In the genomic region with DNA sequence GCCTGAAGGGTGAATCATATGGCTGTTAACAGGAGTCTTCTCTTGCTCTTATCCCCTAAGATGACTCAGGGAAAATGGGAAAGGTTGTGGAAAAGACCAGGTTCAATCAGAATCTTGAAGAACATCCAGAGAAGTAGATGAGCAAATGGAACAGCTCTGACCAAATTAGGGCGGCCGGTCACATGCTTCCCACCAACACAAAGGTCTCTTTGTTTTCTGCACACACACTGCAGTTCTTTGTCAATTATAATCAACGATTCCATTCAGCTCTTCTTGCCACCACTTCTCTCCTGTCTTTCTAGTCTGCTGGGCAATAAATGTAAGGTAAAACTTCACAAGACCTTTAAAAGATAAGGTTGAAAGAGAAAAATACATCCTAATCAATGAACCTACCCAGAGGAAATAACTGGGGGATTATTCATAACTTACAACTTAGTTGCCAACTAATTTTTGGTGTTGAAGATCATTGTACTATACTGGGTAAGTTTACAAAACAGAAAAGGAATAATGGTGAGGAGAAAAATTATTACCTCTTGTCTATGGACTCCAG, we compare ENCODE assay signal across 10 cellular contexts.
DNase-seq lines count a peak whose midpoint lies in the region; ATAC-seq, FAIRE-seq and TF ChIP-seq lines count a peak whose summit lies in the region.
"Had no signal": no experiment of that assay in that cellular context is flagged by ENCODE, and none has a peak within 500 bp of the region (broad histone marks: within the 10 kb centered on the region; RNA-seq: fewer than 3 reads in every experiment).

No MANE protein-coding gene starts in this region.

- peak; percentile 23 for DNase-seq in MG63
- peak in 56 of 61 donors; percentile 13 to 90 (median 60) for DNase-seq in caudate nucleus (lab: John Stamatoyannopoulos, UW)
- DNase-seq in keratinocyte (ENCODE audit: low read depth, low spot score) = no peak
- peak in 47 of 49 donors; percentile 4 to 84 (median 57) for DNase-seq in substantia nigra (lab: John Stamatoyannopoulos, UW)
- no peak for DNase-seq in ureter (ENCODE audit: low spot score)
- DNase-seq in NCI-H128 (lab: John Stamatoyannopoulos, UW; ENCODE audit: unreplicated experiment) = no peak
- DNase-seq in NCI-H187 treated with DMSO at 0.1 percent for 48 hours (lab: John Stamatoyannopoulos, UW) = no peak
- DNase-seq: activated naive CD4-positive, alpha-beta T cell treated with anti-CD3 and anti-CD28 coated beads, Interleukin-2, amount 10 ng/mL, durations not matched to agents 7 days and 5 days; NCI-H2081 treated with DMSO at 0.1 percent for 48 hours had no signal

- H3K27ac ChIP-seq in caudate nucleus (ENCODE audit: low read depth, low read length) = peak overlapping the region; percentile 95
- no peak overlapping the region for H3K27ac ChIP-seq in keratinocyte (ENCODE audit: control insufficient read depth, insufficient read depth, low read length)
- H3K27ac ChIP-seq in substantia nigra (ENCODE audit: low read depth, low read length, poor library complexity, severe bottlenecking) = peak overlapping the region; percentile 67

- TF ChIP-seq CTCF in keratinocyte (optimal IDR thresholded peaks at IDR 0.05 in 1 of 3, IDR thresholded peaks at IDR 0.05 in 1 of 3, conservative IDR thresholded peaks at IDR 0.05 in 1 of 3; ENCODE audit: extremely low read depth in 1 of 3, insufficient read depth in 2 of 3, low read length in 3 of 3) = no peak

- ATAC-seq in GM18502 (IDR thresholded peaks at IDR 0.05; ENCODE audit: poor library complexity, unreplicated experiment) = no peak

- no peak overlapping the region for H3K9ac ChIP-seq in keratinocyte (ENCODE audit: control insufficient read depth, extremely low read depth, insufficient read depth, low read length)

- peak; percentile 53 for FAIRE-seq in keratinocyte (lab: Jason Lieb, UNC)

- H3K4me3 ChIP-seq in MG63 = no peak overlapping the region
- H3K4me3 ChIP-seq in keratinocyte (ENCODE audit: control insufficient read depth in 2 of 3, extremely low read depth in 1 of 3, insufficient read depth in 2 of 3, low read depth in 1 of 3, low read length in 3 of 3) = no peak overlapping the region

- no peaks in the 10 kb centered on the region for H3K79me2 ChIP-seq in keratinocyte (ENCODE audit: control insufficient read depth, insufficient read depth, low read length)

- no peaks in the 10 kb centered on the region for H3K9me3 ChIP-seq in MG63
- H3K9me3 ChIP-seq in keratinocyte (ENCODE audit: control insufficient read depth, low read depth, low read length) = no peaks in the 10 kb centered on the region

- H3K4me2 ChIP-seq in keratinocyte (ENCODE audit: control insufficient read depth, extremely low read depth, insufficient read depth, low read depth, low read length) = no peak overlapping the region

- H3K27me3 ChIP-seq in MG63 (no peaks in the 10 kb centered on the region), keratinocyte (ENCODE audit: control insufficient read depth, extremely low read depth, insufficient read depth, low read length) (no peaks in the 10 kb centered on the region)

- dilution Hi-C loops in keratinocyte (cut with MboI; ENCODE audit: extremely low pct_ligation_motif_present, low sequenced_read_pairs) = no loop called here

- H3K9me1 ChIP-seq in keratinocyte (ENCODE audit: control insufficient read depth, extremely low read depth, insufficient read depth, low read length) = no peaks in the 10 kb centered on the region

- H4K20me1 ChIP-seq in keratinocyte (ENCODE audit: control insufficient read depth, extremely low read depth, insufficient read depth, low read length) = no peaks in the 10 kb centered on the region

- peaks cover 9% of the 10 kb centered on the region for H3K4me1 ChIP-seq in keratinocyte (ENCODE audit: control insufficient read depth, extremely low read depth, insufficient read depth, low read length)

- no peaks in the 10 kb centered on the region for H3K36me3 ChIP-seq in MG63
- H3K36me3 ChIP-seq in keratinocyte (ENCODE audit: control insufficient read depth in 2 of 2, extremely low read depth in 1 of 2, insufficient read depth in 2 of 2, low read length in 2 of 2) = no peaks in the 10 kb centered on the region

- H2AFZ ChIP-seq in keratinocyte (ENCODE audit: control insufficient read depth, low read length) = peak overlapping the region; percentile 64

Comparison
In these comparisons a context has a peak if more than half of its experiments do, and no peak if none do; other contexts are left out.
1. DNase-seq: peak in MG63 (single experiment), caudate nucleus (56 of 61) and substantia nigra (47 of 49); none in keratinocyte (single experiment), ureter (single experiment), NCI-H128 (single experiment) and NCI-H187 treated with DMSO at 0.1 percent for 48 hours (single experiment).